ENCODE assay signal across 24 cellular contexts in genomic region chr20:12410783-12411182, GRCh38.
"Had no signal": no experiment of that assay in that cellular context is flagged by ENCODE, and none has a peak within 500 bp of the region (broad histone marks: within the 10 kb centered on the region; RNA-seq: fewer than 3 reads in every experiment).

No MANE protein-coding gene starts in this region.

- H3K36me3 ChIP-seq: cardiac muscle cell had no signal

- DNase-seq: activated B cell treated with CpG ODN at 0.5 μM for 24 hours; activated CD4-positive, alpha-beta T cell treated with anti-CD3 and anti-CD28 coated beads for 1 hour; activated CD4-positive, alpha-beta T cell treated with anti-CD3 and anti-CD28 coated beads, Interleukin-2, amount 10 ng/mL, durations not matched to agents 24 days and 14 days; activated CD4-positive, alpha-beta T cell treated with anti-CD3 and anti-CD28 coated beads, Interleukin-2, amount 50 U/mL, for 48 hours; activated CD8-positive, alpha-beta memory T cell treated with anti-CD3 and anti-CD28 coated beads, Interleukin-2, amount 10 ng/mL, durations not matched to agents 7 days and 5 days; activated effector memory CD4-positive, alpha-beta T cell treated with Interleukin-2 at 50 U/mL for 16 hours; activated naive CD4-positive, alpha-beta T cell; activated T-cell treated with anti-CD3 and anti-CD28 coated beads, Interleukin-2, amount 50 U/mL, for 24 hours; MM.1S; NCI-H1105; NCI-H1436; NCI-H1694 treated with DMSO at 0.1 percent for 48 hours; NCI-H2029 treated with DMSO at 0.1 percent for 48 hours; NCI-H510A treated with DMSO at 0.1 percent for 48 hours; NCI-H69; NK-92 treated with Interleukin-12 subunit alpha and Interleukin-12 subunit beta, amount 100 ng/mL, for 24 hours; OCI-M1; SHP77 treated with DMSO at 0.1 percent for 48 hours; T-helper 17 cell; T-helper 9 cell had no signal

- H3K4me3 ChIP-seq: cardiac muscle cell had no signal

- H3K27me3 ChIP-seq: cardiac muscle cell had no signal

- FAIRE-seq: astrocyte, RCC 7860, TTC549 had no signal

- ATAC-seq: activated CD8-positive, alpha-beta memory T cell treated with anti-CD3 and anti-CD28 coated beads, Interleukin-2, amount 10 ng/mL, durations not matched to agents 7 days and 5 days; T-helper 17 cell had no signal

- H3K27ac ChIP-seq: cardiac muscle cell had no signal
